ENCODE assay signal across 34 cellular contexts in the genomic region with DNA sequence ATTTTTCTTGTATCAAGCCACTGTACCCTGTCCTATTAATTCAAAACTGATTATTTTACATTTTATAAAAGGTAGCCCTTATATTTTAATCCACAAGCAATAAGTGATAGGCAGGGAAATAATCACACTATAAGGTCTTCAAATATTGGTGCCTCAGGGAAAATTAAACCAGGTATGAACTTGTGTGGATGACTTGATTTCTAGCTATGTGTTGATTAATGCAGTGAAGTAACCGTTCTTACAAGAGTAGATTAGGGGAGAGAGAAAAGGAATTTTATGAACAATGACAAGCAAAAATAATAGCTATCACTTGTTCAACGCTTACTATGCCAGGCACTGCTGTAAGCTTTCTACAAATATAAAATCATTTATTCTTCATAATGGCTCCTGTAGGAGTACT.
"Had no signal": no experiment of that assay in that cellular context is flagged by ENCODE, and none has a peak within 500 bp of the region (broad histone marks: within the 10 kb centered on the region; RNA-seq: fewer than 3 reads in every experiment).

No MANE protein-coding gene starts in this region.

- DNase-seq: activated effector memory CD4-positive, alpha-beta T cell treated with anti-CD3 and anti-CD28 coated beads, Interleukin-2, amount 50 U/mL, for 16 hours; activated effector memory CD4-positive, alpha-beta T cell treated with Interleukin-2 at 50 U/mL for 16 hours; activated gamma-delta T cell; activated gamma-delta T cell treated with Interleukin-2 at 50 U/mL for 16 hours; activated naive CD4-positive, alpha-beta T cell; activated naive CD4-positive, alpha-beta T cell treated with anti-CD3 and anti-CD28 coated beads for 36 hours; activated naive CD4-positive, alpha-beta T cell treated with anti-CD3 and anti-CD28 coated beads, Interleukin-2, amount 10 ng/mL, durations not matched to agents 7 days and 5 days; activated naive CD4-positive, alpha-beta T cell treated with anti-CD3 and anti-CD28 coated beads, Interleukin-2, amount 50 U/mL, for 16 hours; activated naive CD4-positive, alpha-beta T cell treated with Interleukin-2 at 50 U/mL for 16 hours; activated naive CD8-positive, alpha-beta T cell treated with anti-CD3 and anti-CD28 coated beads for 36 hours; activated naive CD8-positive, alpha-beta T cell treated with anti-CD3 and anti-CD28 coated beads, Interleukin-2, amount 10 ng/mL, durations not matched to agents 7 days and 5 days; activated naive CD8-positive, alpha-beta T cell treated with anti-CD3 and anti-CD28 coated beads, Interleukin-2, amount 50 U/mL, for 24 hours; activated T-cell treated with anti-CD3 and anti-CD28 coated beads for 4 hours; activated T-cell treated with anti-CD3 and anti-CD28 coated beads, Interleukin-2, amount 50 U/mL, for 1 hour; activated T-cell treated with anti-CD3 and anti-CD28 coated beads, Interleukin-2, amount 50 U/mL, for 24 hours; activated T-cell treated with anti-CD3 and anti-CD28 coated beads, Interleukin-2, amount 50 U/mL, for 4 hours; activated T-cell treated with anti-CD3 and anti-CD28 coated beads, Interleukin-2, amount 50 U/mL, for 48 hours; activated T-cell treated with anti-CD3 and anti-CD28 coated beads, Interleukin-2, amount 50 U/mL, for 72 hours; adrenal gland; amniotic stem cell; amygdala; anterior cingulate cortex; aorta; body of pancreas; brain microvascular endothelial cell; caudate nucleus; central memory CD4-positive, alpha-beta T cell; cerebellar nuclear complex had no signal

- ATAC-seq: activated naive CD4-positive, alpha-beta T cell treated with anti-CD3 and anti-CD28 coated beads, Interleukin-2, amount 50 U/mL, for 72 hours; activated naive CD8-positive, alpha-beta T cell treated with anti-CD3 and anti-CD28 coated beads, Interleukin-2, amount 50 U/mL, for 24 hours; activated T-cell treated with anti-CD3 and anti-CD28 coated beads, Interleukin-2, amount 50 U/mL, for 4 hours; activated T-cell treated with anti-CD3 and anti-CD28 coated beads, Interleukin-2, amount 50 U/mL, for 72 hours; activated T-helper 17 cell treated with anti-CD3 and anti-CD28 coated beads, Interleukin-2, amount 50 U/mL, for 72 hours; body of pancreas had no signal

- H3K4me3 ChIP-seq: adrenal gland, ascending aorta, body of pancreas, breast epithelium, cardiac muscle cell had no signal

- H3K36me3 ChIP-seq: adrenal gland, ascending aorta, brain microvascular endothelial cell, breast epithelium, cardiac muscle cell had no signal

- FAIRE-seq: astrocyte had no signal

- H3K9me3 ChIP-seq: adrenal gland, ascending aorta, body of pancreas, breast epithelium had no signal

- H3K4me1 ChIP-seq: adrenal gland, body of pancreas, breast epithelium had no signal

- H3K27me3 ChIP-seq: adrenal gland, ascending aorta, body of pancreas, brain microvascular endothelial cell, breast epithelium, cardiac muscle cell had no signal

- H3K27ac ChIP-seq: adrenal gland, ascending aorta, body of pancreas, brain microvascular endothelial cell, breast epithelium had no signal
